Comparison of ENCODE assay signal across 1 cellular context in the genomic region with DNA sequence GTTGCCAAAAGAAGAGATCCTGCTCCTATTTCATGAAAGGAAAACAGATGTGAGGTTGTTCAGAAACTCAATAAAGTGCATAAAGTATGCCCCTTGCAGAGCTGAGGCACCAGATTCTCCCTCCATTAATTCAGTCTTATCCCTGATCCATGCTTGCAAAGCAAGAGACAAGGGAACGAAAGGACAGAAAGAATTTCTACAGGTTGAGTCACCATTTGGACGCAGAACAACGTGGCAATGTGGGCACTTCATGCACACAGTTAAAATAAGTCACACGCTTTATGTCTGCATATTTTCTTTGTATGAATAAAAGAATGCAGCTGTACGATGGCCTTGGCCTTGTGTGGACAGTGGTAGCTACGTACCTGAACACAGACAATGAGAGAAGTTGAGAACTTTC.
TF ChIP-seq lines count a peak whose summit lies in the region.

No MANE protein-coding gene starts in this region.

TF ChIP-seq in SK-N-SH, 30 proteins besides CTCF, POLR2A, EP300 and RAD21 (continued from another document):
- TF ChIP-seq GATA2 (CRISPR knock-in tag; IDR thresholded peaks at IDR 0.05) (no peak), POLR2AphosphoS5 (IDR thresholded peaks at IDR 0.05; ENCODE audit: low read depth, low read length) (no peak), NFIC (IDR thresholded peaks at IDR 0.05; ENCODE audit: borderline replicate concordance) (peak; percentile 73), SMC3 (IDR thresholded peaks at IDR 0.05; ENCODE audit: low read depth, low read length) (no peak), JUND (IDR thresholded peaks at IDR 0.05) (peak; percentile 52), RCOR1 (IDR thresholded peaks at IDR 0.05; ENCODE audit: low read length) (no peak), YY1 (IDR thresholded peaks at IDR 0.05; ENCODE audit: low read depth) (no peak), RXRA (IDR thresholded peaks at IDR 0.05; ENCODE audit: borderline replicate concordance, low read depth) (peak; percentile 8; the same call in 1 of the 2 replicates), ELF1 (IDR thresholded peaks at IDR 0.05) (no peak), TEAD4 (IDR thresholded peaks at IDR 0.05; ENCODE audit: borderline replicate concordance, insufficient read depth) (peak; percentile 53; the same call in 1 of the 2 replicates), GABPA (IDR thresholded peaks at IDR 0.05; ENCODE audit: low read depth) (no peak), SIN3A (IDR thresholded peaks at IDR 0.05; ENCODE audit: borderline replicate concordance, low read depth, low read length) (no peak), RFX5 (IDR thresholded peaks at IDR 0.05; ENCODE audit: low read length) (no peak), FOXM1 (IDR thresholded peaks at IDR 0.05; ENCODE audit: low read depth) (no peak), MXI1 (IDR thresholded peaks at IDR 0.05; ENCODE audit: low read depth, low read length) (no peak)
- TF ChIP-seq, protein P1, sequence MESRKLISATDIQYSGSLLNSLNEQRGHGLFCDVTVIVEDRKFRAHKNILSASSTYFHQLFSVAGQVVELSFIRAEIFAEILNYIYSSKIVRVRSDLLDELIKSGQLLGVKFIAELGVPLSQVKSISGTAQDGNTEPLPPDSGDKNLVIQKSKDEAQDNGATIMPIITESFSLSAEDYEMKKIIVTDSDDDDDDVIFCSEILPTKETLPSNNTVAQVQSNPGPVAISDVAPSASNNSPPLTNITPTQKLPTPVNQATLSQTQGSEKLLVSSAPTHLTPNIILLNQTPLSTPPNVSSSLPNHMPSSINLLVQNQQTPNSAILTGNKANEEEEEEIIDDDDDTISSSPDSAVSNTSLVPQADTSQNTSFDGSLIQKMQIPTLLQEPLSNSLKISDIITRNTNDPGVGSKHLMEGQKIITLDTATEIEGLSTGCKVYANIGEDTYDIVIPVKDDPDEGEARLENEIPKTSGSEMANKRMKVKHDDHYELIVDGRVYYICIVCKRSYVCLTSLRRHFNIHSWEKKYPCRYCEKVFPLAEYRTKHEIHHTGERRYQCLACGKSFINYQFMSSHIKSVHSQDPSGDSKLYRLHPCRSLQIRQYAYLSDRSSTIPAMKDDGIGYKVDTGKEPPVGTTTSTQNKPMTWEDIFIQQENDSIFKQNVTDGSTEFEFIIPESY (IDR thresholded peaks at IDR 0.05; ENCODE audit: borderline replicate concordance, low read depth), result no peak
- TF ChIP-seq, protein P2, sequence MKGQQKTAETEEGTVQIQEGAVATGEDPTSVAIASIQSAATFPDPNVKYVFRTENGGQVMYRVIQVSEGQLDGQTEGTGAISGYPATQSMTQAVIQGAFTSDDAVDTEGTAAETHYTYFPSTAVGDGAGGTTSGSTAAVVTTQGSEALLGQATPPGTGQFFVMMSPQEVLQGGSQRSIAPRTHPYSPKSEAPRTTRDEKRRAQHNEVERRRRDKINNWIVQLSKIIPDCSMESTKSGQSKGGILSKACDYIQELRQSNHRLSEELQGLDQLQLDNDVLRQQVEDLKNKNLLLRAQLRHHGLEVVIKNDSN (IDR thresholded peaks at IDR 0.05; ENCODE audit: borderline replicate concordance, low read depth), result no peak
